Comparison of ENCODE assay signal across 1 cellular context in genomic region chr22:19704355-19705015, GRCh38.
TF ChIP-seq lines count a peak whose summit lies in the region.

No MANE protein-coding gene starts in this region.

TF ChIP-seq in K562, 482 proteins besides CTCF, POLR2A, EP300 and RAD21:
- no peak for TF ChIP-seq DIDO1 (tag; IDR thresholded peaks at IDR 0.05; ENCODE audit: low read depth)
- TF ChIP-seq ZNF408 (CRISPR knock-in tag; IDR thresholded peaks at IDR 0.05; ENCODE audit: low read depth), result peak; percentile 16; the same call in 1 of the 2 replicates
- TF ChIP-seq LEF1 (IDR thresholded peaks at IDR 0.05), result no peak
- TF ChIP-seq CC2D1A (IDR thresholded peaks at IDR 0.05), result no peak
- 0 out of 2 replicates have a peak, but pooled peaks have one; percentile 4 for TF ChIP-seq NR4A1 (CRISPR knock-in tag; IDR thresholded peaks at IDR 0.05)
- TF ChIP-seq NR4A1 (tag; IDR thresholded peaks at IDR 0.05), result no peak
- TF ChIP-seq SIX5 (IDR thresholded peaks at IDR 0.05; ENCODE audit: borderline replicate concordance in 1 of 2, insufficient read depth in 1 of 2, low read depth in 1 of 2, low read length in 2 of 2), result 0 out of 4 replicates have a peak, but pooled peaks of 1 of the 2 experiments have one; percentile 14
- TF ChIP-seq ERF (CRISPR knock-in tag; IDR thresholded peaks at IDR 0.05), result no peak
- no peak for TF ChIP-seq SMAD2 (IDR thresholded peaks at IDR 0.05; ENCODE audit: low read depth, low read length)
- no peak for TF ChIP-seq KLF10 (CRISPR knock-in tag; IDR thresholded peaks at IDR 0.05)
- TF ChIP-seq YY1 (IDR thresholded peaks at IDR 0.05; ENCODE audit: borderline replicate concordance in 1 of 3, control insufficient read depth in 1 of 3, extremely low read depth in 1 of 3, insufficient read depth in 3 of 3, insufficient read length in 1 of 3, insufficient replicate concordance in 2 of 3, low read depth in 1 of 3, low read length in 2 of 3), result peak in 1 of 3 experiments; percentile 5
- TF ChIP-seq ETS1 (conservative IDR thresholded peaks at IDR 0.05; ENCODE audit: control insufficient read depth, low read depth, low read length), result 0 out of 2 replicates have a peak, but pooled peaks have one; percentile 12
- TF ChIP-seq SAP30 (IDR thresholded peaks at IDR 0.05; ENCODE audit: borderline replicate concordance, insufficient read depth, low read depth, low read length, poor library complexity, severe bottlenecking), result no peak
- no peak for TF ChIP-seq ZBTB49 (CRISPR knock-in tag; IDR thresholded peaks at IDR 0.05; ENCODE audit: borderline replicate concordance)
- TF ChIP-seq POLR2AphosphoS5 (IDR thresholded peaks at IDR 0.05; ENCODE audit: control insufficient read depth, insufficient read depth, low read depth, low read length), result no peak
- TF ChIP-seq ZBTB7A (IDR thresholded peaks at IDR 0.05; ENCODE audit: borderline replicate concordance, control insufficient read depth, low read depth, low read length), result peak; percentile 20; the same call in 1 of the 2 replicates
- TF ChIP-seq ATF3 (IDR thresholded peaks at IDR 0.05), result no peak
- no peak for TF ChIP-seq ATF3 (CRISPR knock-in tag; conservative IDR thresholded peaks at IDR 0.05)
